1 cellular context compared by ENCODE assay signal in genomic region chr7:141575654-141576448, GRCh38.
TF ChIP-seq lines count a peak whose summit lies in the region.

No MANE protein-coding gene starts in this region.

TF ChIP-seq in HEK293, 187 proteins besides CTCF, POLR2A, EP300 and RAD21 (continued from another document):
- peak; percentile 69 for TF ChIP-seq SETDB1 (IDR thresholded peaks at IDR 0.05; ENCODE audit: insufficient read length, low read length)
- no peak for TF ChIP-seq ZFP37 (tag by site-specific recombination; IDR thresholded peaks at IDR 0.05)
- no peak for TF ChIP-seq ZNF792 (tag by site-specific recombination; IDR thresholded peaks at IDR 0.05)
